ENCODE assay signal across 9 cellular contexts in the genomic region with DNA sequence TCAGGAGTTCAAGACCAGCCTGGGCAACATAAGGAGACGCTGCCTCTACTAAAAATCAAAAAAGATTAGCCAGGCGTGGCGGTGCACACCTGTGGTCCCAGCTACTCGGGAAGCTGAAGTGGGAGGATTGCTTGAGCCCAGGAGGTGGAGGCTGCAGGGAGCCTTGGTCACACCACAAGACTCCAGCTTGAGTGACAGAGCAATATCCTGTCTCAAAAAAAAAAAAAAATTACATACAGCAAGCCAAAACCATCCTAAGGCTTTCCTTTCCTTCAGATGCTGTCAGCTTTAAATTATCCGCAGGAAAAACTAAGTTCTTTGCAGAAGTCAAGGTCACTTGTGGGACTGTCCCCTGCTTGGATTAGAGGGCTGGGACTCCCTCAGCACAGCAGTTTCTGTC. TPM values are rescaled to one million over a fixed set of nuclear protein-coding genes. Genes with fewer than 3 reads are reported as not detected.
DNase-seq lines count a peak whose midpoint lies in the region; ATAC-seq, FAIRE-seq and TF ChIP-seq lines count a peak whose summit lies in the region.
"Had no signal": no experiment of that assay in that cellular context is flagged by ENCODE, and none has a peak within 500 bp of the region (broad histone marks: within the 10 kb centered on the region; RNA-seq: fewer than 3 reads in every experiment).

No MANE protein-coding gene starts in this region.

- H3K27ac ChIP-seq in 22Rv1 (peak overlapping the region; percentile 98), HUES48 (ENCODE audit: low read depth, low read length) (no peak overlapping the region), K562 (ENCODE audit: extremely low read depth, low read depth, low read length) (peak overlapping the region; percentile 98)

- H3K4me1 Mint-ChIP-seq in mesothelial cell of epicardium: peaks cover 25% of the 10 kb centered on the region

- peak overlapping the region; percentile 93 for H3K4me3 Mint-ChIP-seq in mesothelial cell of epicardium

- POLR2A ChIA-PET in K562 (lab: Yijun Ruan, JAX): interaction anchor here (0.6 to 3.2 kb wide), 8 partner anchors 9 to 161 kb away, joined by 3 to 18 read pairs (median 3); a partner anchor contains a TSS

- 39% methylated on average over 5 of the region's 5 CpGs for whole genome bisulfite sequencing in K562 (ENCODE audit: insufficient coverage, low coverage, missing lambda C conversion rate)

- in situ Hi-C loops in K562 (cut with MboI): no loop called here

- ATAC-seq in K562: no peak

- no peak for DNase-seq in K562 (ENCODE audit: extremely low read depth in 1 of 4, low spot score in 3 of 4)
- no peak for DNase-seq in mesothelial cell of epicardium (ENCODE audit: low spot score in 2 of 2, unreplicated experiment in 2 of 2)
- no peak for DNase-seq in ecto neural progenitor cell (ENCODE audit: low spot score)
- DNase-seq in DMS53 (lab: John Stamatoyannopoulos, UW): no peak
- DNase-seq in dermis blood vessel endothelial cell: no peak
- no peak for DNase-seq in NOMO-1 treated with DMSO at 0.1 percent for 48 hours (lab: John Stamatoyannopoulos, UW; ENCODE audit: unreplicated experiment)

- H2AFZ ChIP-seq in K562 (ENCODE audit: low read depth, low read length): no peak overlapping the region; the same call in 1 of the 2 replicates

- intact Hi-C loops in K562 (cut with micrococcal nuclease): no loop called here

- peaks cover 66% of the 10 kb centered on the region for H3K79me2 ChIP-seq in K562 (ENCODE audit: control insufficient read depth, insufficient read depth, low read length)

- no peak for TF ChIP-seq RAD21 in K562 (CRISPR knock-in tag; conservative IDR thresholded peaks at IDR 0.05 in 1 of 2, IDR thresholded peaks at IDR 0.05 in 1 of 2)

- H3K36me3 Mint-ChIP-seq in mesothelial cell of epicardium: peaks cover 1% of the 10 kb centered on the region

- TF ChIP-seq CTCF in 22Rv1 (IDR thresholded peaks at IDR 0.05) (no peak), K562 (IDR thresholded peaks at IDR 0.05 in 2 of 3, conservative IDR thresholded peaks at IDR 0.05 in 1 of 3; ENCODE audit: insufficient read depth in 2 of 3, low read depth in 1 of 3, low read length in 3 of 3) (no peak), mesothelial cell of epicardium (IDR thresholded peaks at IDR 0.05; ENCODE audit: unreplicated experiment) (no peak)

- FAIRE-seq in K562 (lab: Jason Lieb, UNC): no peak

- H3K4me2 ChIP-seq in K562 (ENCODE audit: insufficient read depth, low read length): peak overlapping the region; percentile 80

- TF ChIP-seq POLR2A in K562 (conservative IDR thresholded peaks at IDR 0.05): no peak

- CTCF ChIA-PET in K562 (lab: Yijun Ruan, JAX; ENCODE audit: low intra/inter-chr PET ratio): interaction anchor here (0.6 kb wide), 1 partner anchor 248 kb away, joined by 4 read pairs; no protein-coding TSS in a partner anchor

- H3K9me1 ChIP-seq in K562 (ENCODE audit: control insufficient read depth, insufficient read depth, low read length): no peaks in the 10 kb centered on the region

- H3K4me1 ChIP-seq in HUES48 (ENCODE audit: control insufficient read depth, insufficient read depth, low read length): peaks cover 12% of the 10 kb centered on the region
- H3K4me1 ChIP-seq in K562 (replicated peaks in 1 of 2; ENCODE audit: control insufficient read depth in 2 of 2, insufficient read depth in 2 of 2, low read length in 2 of 2): peaks cover 22 to 42% of the 10 kb centered on the region in 2 experiments

- no peaks in the 10 kb centered on the region for H3K9me3 Mint-ChIP-seq in mesothelial cell of epicardium

- H3K36me3 ChIP-seq in HUES48 (ENCODE audit: control insufficient read depth, insufficient read depth, low read length) (peaks cover 34% of the 10 kb centered on the region), K562 (ENCODE audit: control insufficient read depth, insufficient read depth, low read length) (peaks cover 54% of the 10 kb centered on the region)

- no TSS peak for BruUV-seq in K562 (replicated peaks; lab: Mats Ljungman, UMichigan)

- no peaks in the 10 kb centered on the region for H3K27me3 Mint-ChIP-seq in mesothelial cell of epicardium (ENCODE audit: low read depth)

- H3K27me3 ChIP-seq in HUES48 (ENCODE audit: control insufficient read depth, insufficient read depth, low read length) (no peaks in the 10 kb centered on the region), K562 (ENCODE audit: control insufficient read depth in 2 of 2, insufficient read depth in 2 of 2, low read length in 2 of 2) (no peaks in the 10 kb centered on the region)

- TF ChIP-seq EP300 in K562 (IDR thresholded peaks at IDR 0.05; ENCODE audit: low read length): no peak

- H3K9ac ChIP-seq in HUES48 (ENCODE audit: low read depth, low read length) (no peak overlapping the region), K562 (ENCODE audit: insufficient read depth in 1 of 2, low read depth in 2 of 2, low read length in 2 of 2) (peak overlapping the region; percentile 76 to 87)

- H3K27ac Mint-ChIP-seq in mesothelial cell of epicardium: peak overlapping the region; percentile 92

- H3K4me3 ChIP-seq in HUES48 (ENCODE audit: low read depth, low read length): peak overlapping the region; percentile 98
- H3K4me3 ChIP-seq in K562: peak overlapping the region; percentile 64

- H3K9me3 ChIP-seq in HUES48 (ENCODE audit: control insufficient read depth, insufficient read depth, low read length) (no peaks in the 10 kb centered on the region), K562 (replicated peaks; ENCODE audit: control insufficient read depth, insufficient read depth, low read depth, low read length) (no peaks in the 10 kb centered on the region)

- peaks cover 3% of the 10 kb centered on the region; the same call in 1 of the 2 replicates for H4K20me1 ChIP-seq in K562 (replicated peaks; ENCODE audit: control insufficient read depth, insufficient read depth, low read length)

RNA-seq across cellular contexts. Expression of a gene that starts 1.3 kb away (rescaled TPM):
- total RNA-seq in K562 (2011; cell fraction: chromatin; rRNA removed; ENCODE audit: low replicate concordance): 232 and 281 TPM in 2 replicates
- 149 and 156 TPM in 2 replicates for total RNA-seq in K562 (2011; cell fraction: nucleolus; rRNA removed)
- 189 and 239 TPM in 2 replicates for total RNA-seq in K562 (2011; cell fraction: nucleoplasm; rRNA removed)
- total RNA-seq in K562 (2014; rRNA removed) (103 and 130 TPM in 2 replicates), K562 (2014; rRNA removed; fragmentation: Illumina TruSeq; extraction: Trizol) (149 and 156 TPM in 2 replicates), K562 (2015; rRNA removed; fragmentation: Illumina TruSeq; extraction: Trizol) (164 and 168 TPM in 2 replicates), K562 (2021) (365 and 375 TPM in 2 replicates), mesothelial cell of epicardium (167 to 195 TPM (median 194 TPM) in 3 replicates), dermis blood vessel endothelial cell (67.0 and 267 TPM in 2 replicates)
- polyA plus RNA-seq in K562 (2011; rRNA removed) (107 and 183 TPM in 2 replicates), K562 (2014; fragmentation: Illumina TruSeq; extraction: Trizol) (301 and 390 TPM in 2 replicates), K562 (2014; fragmentation: Nextera tagmentation; extraction: Ambion mirVana) (100 to 1,000 TPM in 1 of 2 experiments, 10 to 100 TPM in 1; 99.9 to 239 TPM), K562 (2014; rRNA removed) (109 and 122 TPM in 2 replicates)
- polyA plus RNA-seq in K562 (2011; cell fraction: cytosol; rRNA removed): 101 and 152 TPM in 2 replicates
- polyA plus RNA-seq in K562 (2011; cell fraction: nucleus; rRNA removed): 173 and 189 TPM in 2 replicates
- 183 and 226 TPM in 2 replicates for polyA plus RNA-seq in K562 (2012)
- polyA minus RNA-seq in K562 (2011; rRNA and poly(A)+ RNA removed): 150 and 226 TPM in 2 replicates
- polyA minus RNA-seq in K562 (2011; cell fraction: cytosol; rRNA and poly(A)+ RNA removed): 315 and 351 TPM in 2 replicates
- 64.2 and 101 TPM in 2 replicates for polyA minus RNA-seq in K562 (2011; cell fraction: nucleus; rRNA and poly(A)+ RNA removed)

RNA-seq across cellular contexts. Expression of a gene that starts 17.0 kb away (rescaled TPM):
- total RNA-seq in K562 (2011; cell fraction: chromatin; rRNA removed; ENCODE audit: low replicate concordance): 149 and 200 TPM in 2 replicates
- total RNA-seq in K562 (2011; cell fraction: nucleolus; rRNA removed): 156 TPM in 2 replicates
- 170 and 172 TPM in 2 replicates for total RNA-seq in K562 (2011; cell fraction: nucleoplasm; rRNA removed)
- 92.1 and 99.8 TPM in 2 replicates for total RNA-seq in K562 (2014; rRNA removed)
- 147 and 150 TPM in 2 replicates for total RNA-seq in K562 (2014; rRNA removed; fragmentation: Illumina TruSeq; extraction: Trizol)
- total RNA-seq in K562 (2015; rRNA removed; fragmentation: Illumina TruSeq; extraction: Trizol): 134 and 138 TPM in 2 replicates
- 126 and 135 TPM in 2 replicates for total RNA-seq in K562 (2021)
- 181 and 190 TPM in 2 replicates for polyA plus RNA-seq in K562 (2011; rRNA removed)
- 120 and 165 TPM in 2 replicates for polyA plus RNA-seq in K562 (2011; cell fraction: cytosol; rRNA removed)
- polyA plus RNA-seq in K562 (2011; cell fraction: nucleus; rRNA removed): 78.9 and 103 TPM in 2 replicates
- 118 and 164 TPM in 2 replicates for polyA plus RNA-seq in K562 (2012)
- 139 and 142 TPM in 2 replicates for polyA plus RNA-seq in K562 (2014; fragmentation: Illumina TruSeq; extraction: Trizol)
- 10 to 100 TPM; 33.8 to 45.0 TPM for polyA plus RNA-seq in K562 (2014; fragmentation: Nextera tagmentation; extraction: Ambion mirVana)
- polyA plus RNA-seq in K562 (2014; rRNA removed): 163 and 169 TPM in 2 replicates
- 106 and 114 TPM in 2 replicates for polyA minus RNA-seq in K562 (2011; rRNA and poly(A)+ RNA removed)
- 30.3 and 31.9 TPM in 2 replicates for polyA minus RNA-seq in K562 (2011; cell fraction: cytosol; rRNA and poly(A)+ RNA removed)
- 22.1 and 38.5 TPM in 2 replicates for polyA minus RNA-seq in K562 (2011; cell fraction: nucleus; rRNA and poly(A)+ RNA removed)
- total RNA-seq in mesothelial cell of epicardium: 164 to 174 TPM (median 171 TPM) in 3 replicates
- 80.0 and 94.8 TPM in 2 replicates for total RNA-seq in dermis blood vessel endothelial cell

RNA-seq across cellular contexts. Expression of a gene that starts 32.1 kb away (rescaled TPM):
- 40.5 and 51.5 TPM in 2 replicates for total RNA-seq in K562 (2011; cell fraction: chromatin; rRNA removed; ENCODE audit: low replicate concordance)
- total RNA-seq in K562 (2011; cell fraction: nucleolus; rRNA removed): 39.9 and 41.2 TPM in 2 replicates
- 38.4 and 43.7 TPM in 2 replicates for total RNA-seq in K562 (2011; cell fraction: nucleoplasm; rRNA removed)
- 11.3 and 14.3 TPM in 2 replicates for total RNA-seq in K562 (2014; rRNA removed)
- 11.4 and 12.0 TPM in 2 replicates for total RNA-seq in K562 (2014; rRNA removed; fragmentation: Illumina TruSeq; extraction: Trizol)
- 10.0 and 11.0 TPM in 2 replicates for total RNA-seq in K562 (2015; rRNA removed; fragmentation: Illumina TruSeq; extraction: Trizol)
- 12.7 and 14.2 TPM in 2 replicates for total RNA-seq in K562 (2021)
- polyA plus RNA-seq in K562 (2011; rRNA removed): 26.4 and 31.2 TPM in 2 replicates
- 19.6 and 35.7 TPM in 2 replicates for polyA plus RNA-seq in K562 (2011; cell fraction: cytosol; rRNA removed)
- 49.1 and 54.0 TPM in 2 replicates for polyA plus RNA-seq in K562 (2011; cell fraction: nucleus; rRNA removed)
- 11.8 and 21.5 TPM in 2 replicates for polyA plus RNA-seq in K562 (2012)
- 16.3 and 19.3 TPM in 2 replicates for polyA plus RNA-seq in K562 (2014; fragmentation: Illumina TruSeq; extraction: Trizol)
- polyA plus RNA-seq in K562 (2014; fragmentation: Nextera tagmentation; extraction: Ambion mirVana): 1 to 10 TPM; 3.1 to 5.7 TPM
- polyA plus RNA-seq in K562 (2014; rRNA removed): 21.1 and 23.6 TPM in 2 replicates
- 15.2 and 18.2 TPM in 2 replicates for polyA minus RNA-seq in K562 (2011; rRNA and poly(A)+ RNA removed)
- polyA minus RNA-seq in K562 (2011; cell fraction: cytosol; rRNA and poly(A)+ RNA removed): 5.1 and 7.4 TPM in 2 replicates
- 7.7 and 12.7 TPM in 2 replicates for polyA minus RNA-seq in K562 (2011; cell fraction: nucleus; rRNA and poly(A)+ RNA removed)
- total RNA-seq in mesothelial cell of epicardium: 11.0 to 15.3 TPM (median 12.5 TPM) in 3 replicates
- 8.4 and 10.0 TPM in 2 replicates for total RNA-seq in dermis blood vessel endothelial cell

RNA-seq across cellular contexts. Expression of a gene that starts 35.0 kb away (rescaled TPM):
- total RNA-seq in K562 (2011; cell fraction: chromatin; rRNA removed; ENCODE audit: low replicate concordance): 615 and 739 TPM in 2 replicates
- 296 and 318 TPM in 2 replicates for total RNA-seq in K562 (2011; cell fraction: nucleolus; rRNA removed)
- total RNA-seq in K562 (2011; cell fraction: nucleoplasm; rRNA removed): 263 and 299 TPM in 2 replicates
- total RNA-seq in K562 (2014; rRNA removed) (25.0 and 25.6 TPM in 2 replicates), K562 (2014; rRNA removed; fragmentation: Illumina TruSeq; extraction: Trizol) (25.9 and 26.0 TPM in 2 replicates), K562 (2015; rRNA removed; fragmentation: Illumina TruSeq; extraction: Trizol) (21.6 and 21.7 TPM in 2 replicates), K562 (2021) (40.2 and 51.4 TPM in 2 replicates), mesothelial cell of epicardium (60.9 to 76.8 TPM (median 66.4 TPM) in 3 replicates), dermis blood vessel endothelial cell (16.8 and 24.2 TPM in 2 replicates)
- polyA plus RNA-seq in K562 (2011; rRNA removed) (66.1 and 134 TPM in 2 replicates), K562 (2014; fragmentation: Illumina TruSeq; extraction: Trizol) (29.1 and 35.3 TPM in 2 replicates), K562 (2014; fragmentation: Nextera tagmentation; extraction: Ambion mirVana) (10 to 100 TPM; 15.0 to 23.9 TPM), K562 (2014; rRNA removed) (39.4 and 65.2 TPM in 2 replicates)
- 22.2 and 36.4 TPM in 2 replicates for polyA plus RNA-seq in K562 (2011; cell fraction: cytosol; rRNA removed)
- polyA plus RNA-seq in K562 (2011; cell fraction: nucleus; rRNA removed): 942 and 1,795 TPM in 2 replicates
- 42.1 and 71.3 TPM in 2 replicates for polyA plus RNA-seq in K562 (2012)
- 27.5 and 64.2 TPM in 2 replicates for polyA minus RNA-seq in K562 (2011; rRNA and poly(A)+ RNA removed)
- 13.0 and 14.8 TPM in 2 replicates for polyA minus RNA-seq in K562 (2011; cell fraction: cytosol; rRNA and poly(A)+ RNA removed)
- 98.8 and 223 TPM in 2 replicates for polyA minus RNA-seq in K562 (2011; cell fraction: nucleus; rRNA and poly(A)+ RNA removed)

RNA-seq across cellular contexts. Expression of a gene that starts 39.9 kb away (rescaled TPM):
- total RNA-seq in K562 (2011; cell fraction: chromatin; rRNA removed; ENCODE audit: low replicate concordance): 5.8 and 7.7 TPM in 2 replicates
- total RNA-seq in K562 (2011; cell fraction: nucleolus; rRNA removed): 6.0 and 10.7 TPM in 2 replicates
- total RNA-seq in K562 (2011; cell fraction: nucleoplasm; rRNA removed): 8.4 and 11.0 TPM in 2 replicates
- total RNA-seq in K562 (2014; rRNA removed) (7.8 and 8.9 TPM in 2 replicates), K562 (2014; rRNA removed; fragmentation: Illumina TruSeq; extraction: Trizol) (9.0 and 9.1 TPM in 2 replicates), K562 (2015; rRNA removed; fragmentation: Illumina TruSeq; extraction: Trizol) (9.1 TPM in 2 replicates), K562 (2021) (9.6 and 12.5 TPM in 2 replicates), mesothelial cell of epicardium (0.51 to 0.76 TPM (median 0.72 TPM) in 3 replicates), dermis blood vessel endothelial cell (0.23 and 0.34 TPM in 2 replicates)
- polyA plus RNA-seq in K562 (2011; rRNA removed) (4.4 and 21.6 TPM in 2 replicates), K562 (2014; fragmentation: Illumina TruSeq; extraction: Trizol) (20.1 and 22.5 TPM in 2 replicates), K562 (2014; fragmentation: Nextera tagmentation; extraction: Ambion mirVana) (10 to 100 TPM; 36.7 to 37.2 TPM), K562 (2014; rRNA removed) (21.3 and 29.3 TPM in 2 replicates)
- polyA plus RNA-seq in K562 (2011; cell fraction: cytosol; rRNA removed): 9.3 and 22.4 TPM in 2 replicates
- polyA plus RNA-seq in K562 (2011; cell fraction: nucleus; rRNA removed): 18.8 and 49.0 TPM in 2 replicates
- 10.0 and 54.7 TPM in 2 replicates for polyA plus RNA-seq in K562 (2012)
- 0.98 and 2.3 TPM in 2 replicates for polyA minus RNA-seq in K562 (2011; rRNA and poly(A)+ RNA removed)
- 3.3 TPM in 1 of 2 replicates, not detected in the other for polyA minus RNA-seq in K562 (2011; cell fraction: cytosol; rRNA and poly(A)+ RNA removed)
- polyA minus RNA-seq in K562 (2011; cell fraction: nucleus; rRNA and poly(A)+ RNA removed): 0.67 and 3.4 TPM in 2 replicates
- total RNA-seq: HT1080 had no signal
